Comparison of ENCODE assay signal across 30 cellular contexts in genomic region chr15:62564889-62565288, GRCh38.
DNase-seq lines count a peak whose midpoint lies in the region; ATAC-seq, FAIRE-seq and TF ChIP-seq lines count a peak whose summit lies in the region.
"Had no signal": no experiment of that assay in that cellular context is flagged by ENCODE, and none has a peak within 500 bp of the region (broad histone marks: within the 10 kb centered on the region; RNA-seq: fewer than 3 reads in every experiment).

No MANE protein-coding gene starts in this region.

- H3K27me3 ChIP-seq in spleen (replicated peaks in 1 of 7): no peaks in the 10 kb centered on the region
- H3K27me3 ChIP-seq: SJSA1, suprapubic skin, upper lobe of right lung had no signal

- H3K36me3 ChIP-seq in kidney (ENCODE audit: control insufficient read depth in 1 of 2, insufficient read depth in 2 of 2, low read length in 2 of 2): no peaks in the 10 kb centered on the region
- no peaks in the 10 kb centered on the region for H3K36me3 ChIP-seq in spleen
- H3K36me3 ChIP-seq: SJSA1, suprapubic skin, upper lobe of right lung had no signal

- intact Hi-C loops in kidney (cut with DNase I): no loop called here
- intact Hi-C loops in spleen (cut with DNase I; ENCODE audit: low total_unique reads): no loop called here

- no peak for ATAC-seq in GM21786 (IDR thresholded peaks at IDR 0.05; ENCODE audit: unreplicated experiment)
- ATAC-seq: A549; activated naive CD4-positive, alpha-beta T cell treated with anti-CD3 and anti-CD28 coated beads, Interleukin-2, amount 50 U/mL, for 72 hours; esophagus mucosa; mucosa of descending colon; natural killer cell treated with Interleukin-12 subunit alpha and Interleukin-12 subunit beta and Interleukin-15 and Interleukin-18, amount 100 ng/mL, for 72 hours; T-cell; upper lobe of right lung; WTC11 had no signal

- TF ChIP-seq CTCF in kidney (IDR thresholded peaks at IDR 0.05; ENCODE audit: borderline replicate concordance, extremely low read depth, insufficient read depth): no peak
- TF ChIP-seq CTCF in spleen (IDR thresholded peaks at IDR 0.05 in 8 of 11, conservative IDR thresholded peaks at IDR 0.05 in 3 of 11): no peak

- FAIRE-seq in kidney (lab: Jason Lieb, UNC): peak; percentile 54
- FAIRE-seq: A549, H54, HTR-8/SVneo, keratinocyte had no signal

- peaks cover 6 to 8% of the 10 kb centered on the region in 2 donors for H3K4me1 ChIP-seq in kidney (ENCODE audit: control insufficient read depth in 1 of 2, insufficient read depth in 1 of 2, low read depth in 1 of 2, low read length in 2 of 2)
- no peaks in the 10 kb centered on the region for H3K4me1 ChIP-seq in spleen

- no peak for TF ChIP-seq POLR2A in spleen (IDR thresholded peaks at IDR 0.05)

- H3K4me3 ChIP-seq in kidney (ENCODE audit: low read length in 2 of 2) (no peak overlapping the region), spleen (no peak overlapping the region)
- H3K4me3 ChIP-seq: A549, lung, mucosa of descending colon, SJSA1, suprapubic skin, upper lobe of right lung had no signal

- 82 to 94% (median 86%) methylated on average over 1 of the region's 1 CpG for WGBS in spleen, 5 donors

- H3K9me3 ChIP-seq in kidney (ENCODE audit: control insufficient read depth in 1 of 2, low read length in 2 of 2) (no peaks in the 10 kb centered on the region), spleen (no peaks in the 10 kb centered on the region)
- H3K9me3 ChIP-seq: mucosa of descending colon, SJSA1, suprapubic skin, upper lobe of right lung had no signal

- H3K27ac ChIP-seq in kidney (ENCODE audit: low read depth in 2 of 2, low read length in 2 of 2): no peak overlapping the region
- no peak overlapping the region for H3K27ac ChIP-seq in spleen
- H3K27ac ChIP-seq: A549, SJSA1, suprapubic skin, upper lobe of right lung had no signal

- H3K9ac ChIP-seq in kidney (ENCODE audit: low read length in 2 of 2): no peak overlapping the region

- DNase-seq in NCI-H82 (lab: John Stamatoyannopoulos, UW) (peak; percentile 48), NCI-H82 treated with DMSO at 0.1 percent for 48 hours (lab: John Stamatoyannopoulos, UW; ENCODE audit: unreplicated experiment) (no peak), NCI-H524 treated with DMSO at 0.1 percent for 48 hours (lab: John Stamatoyannopoulos, UW) (peak; percentile 73), kidney (no peak), NOMO-1 treated with dmso at 0.1 percent for 144 hours (lab: John Stamatoyannopoulos, UW; ENCODE audit: unreplicated experiment) (no peak), nucleus accumbens (lab: John Stamatoyannopoulos, UW) (no peak), spleen (no peak)
- DNase-seq: activated CD4-positive, alpha-beta T cell treated with anti-CD3 and anti-CD28 coated beads, Interleukin-2, amount 10 ng/mL, durations not matched to agents 24 days and 14 days; anterior cingulate cortex; CD4-positive, alpha-beta T cell; head of caudate nucleus; mucosa of descending colon; NCI-H1694 treated with DMSO at 0.1 percent for 48 hours; NCI-H774; RPMI8226; stimulated activated naive CD4-positive, alpha-beta T cell; T-cell; upper lobe of right lung had no signal

Comparison
In these comparisons a context has a peak if more than half of its experiments do, and no peak if none do; other contexts are left out.
1. DNase-seq: peak in NCI-H82 (single experiment) and NCI-H524 treated with DMSO at 0.1 percent for 48 hours (single experiment); none in NCI-H82 treated with DMSO at 0.1 percent for 48 hours (single experiment), kidney (single experiment), NOMO-1 treated with dmso at 0.1 percent for 144 hours (single experiment), nucleus accumbens (0 of 56) and spleen (single experiment).